ENCODE assay signal across 15 cellular contexts in the genomic region with DNA sequence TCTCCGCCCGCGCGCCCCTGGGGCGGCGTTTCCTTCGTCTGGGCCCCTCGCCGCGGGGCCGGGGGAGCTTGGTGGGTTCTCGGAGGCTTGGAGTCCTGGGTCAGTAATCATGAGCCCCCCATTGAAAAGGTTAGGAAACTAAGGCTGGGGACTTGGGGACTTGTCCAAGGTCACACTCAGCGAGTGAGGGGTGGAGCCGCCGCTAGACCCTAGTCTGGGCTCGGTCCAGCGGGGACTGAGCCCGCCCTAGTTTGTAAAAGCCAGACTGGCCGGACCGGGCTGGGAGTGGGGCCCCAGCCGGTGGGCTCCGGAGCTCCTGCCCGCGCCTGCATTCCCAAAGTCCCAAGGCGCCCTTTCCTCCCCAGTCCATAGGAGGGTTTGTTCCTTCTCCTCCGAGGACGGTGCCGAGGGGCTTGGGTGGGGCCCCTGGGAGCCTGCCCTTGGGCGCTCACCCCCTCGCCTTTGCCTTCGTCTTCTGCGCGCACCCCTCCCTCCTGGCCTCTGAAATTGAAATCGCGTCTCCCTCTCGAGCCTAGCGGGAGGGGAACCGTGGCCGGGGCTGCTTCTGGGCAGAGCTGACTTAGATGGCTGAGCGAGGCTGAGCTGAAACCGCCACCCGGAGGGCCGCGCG. TPM values are rescaled to one million over a fixed set of nuclear protein-coding genes. Genes with fewer than 3 reads are reported as not detected.
A peak's percentile ranks its signal among the peaks of the same experiment; 100 is the strongest.
DNase-seq lines count a peak whose midpoint lies in the region; ATAC-seq lines count a peak whose summit lies in the region.
"Had no signal": no experiment of that assay in that cellular context is flagged by ENCODE, and none has a peak within 500 bp of the region (broad histone marks: within the 10 kb centered on the region; RNA-seq: fewer than 3 reads in every experiment).

No MANE protein-coding gene starts in this region.

- WGBS in GM23248 (ENCODE audit: low coverage in 1 of 2, low lambda C conversion rate in 2 of 2, missing lambda C conversion rate in 2 of 2), 2 experiments = 16 to 22% methylated on average over 13 to 34 of the region's 45 CpGs

- 0 out of 2 replicates have a peak, but pooled peaks cover 5% of the 10 kb centered on the region for H3K4me1 ChIP-seq in GM23248 (ENCODE audit: insufficient read depth)
- peaks cover 14 to 41% (median 38%) of the 10 kb centered on the region in 3 donors for H3K4me1 ChIP-seq in skeletal muscle tissue (ENCODE audit: control insufficient read depth in 3 of 3, insufficient read depth in 3 of 3, low read length in 3 of 3)

- DNase-seq in GM23248 = no peak
- DNase-seq in midbrain (lab: John Stamatoyannopoulos, UW) = no peak
- no peak for DNase-seq in NCI-H2196 treated with DMSO at 0.1 percent for 48 hours (lab: John Stamatoyannopoulos, UW; ENCODE audit: unreplicated experiment)
- DNase-seq in AG20443 (ENCODE audit: low spot score) = no peak
- DNase-seq: activated naive CD4-positive, alpha-beta T cell treated with anti-CD3 and anti-CD28 coated beads, Interleukin-2, amount 50 U/mL, for 16 hours; GF-D8; MV-4-11; NCI-H446; stimulated activated CD4-positive, alpha-beta T cell treated with anti-CD3 and anti-CD28 coated beads, Interleukin-1b, Interleukin-23, amount 100 ng/mL, for 48 hours had no signal

- H2AFZ ChIP-seq in GM23248 = no peak overlapping the region

- no peak overlapping the region for H3K9ac ChIP-seq in GM23248
- peak overlapping the region in 2 of 3 donors; percentile 54 to 64 for H3K9ac ChIP-seq in skeletal muscle tissue (ENCODE audit: low read depth in 1 of 3, low read length in 3 of 3)
- H3K9ac ChIP-seq: BLaER1 had no signal

- no peak for ATAC-seq in HG03175 (IDR thresholded peaks at IDR 0.05; ENCODE audit: unreplicated experiment)
- ATAC-seq: left lobe of liver had no signal

- H3K4me3 ChIP-seq in GM23248 (peak overlapping the region; percentile 59), iPS-11a (ENCODE audit: low read depth, low read length) (peak overlapping the region; percentile 53), skeletal muscle tissue (ENCODE audit: low read length in 3 of 3) (peak overlapping the region; percentile 23 to 52 (median 43))
- H3K4me3 ChIP-seq: BLaER1 had no signal

- H3K36me3 ChIP-seq in GM23248 (ENCODE audit: low read depth) (no peaks in the 10 kb centered on the region), skeletal muscle tissue (ENCODE audit: control insufficient read depth in 3 of 3, insufficient read depth in 3 of 3, low read length in 3 of 3) (peaks cover 0 to 10% (median 2%) of the 10 kb centered on the region in 3 donors)
- H3K36me3 ChIP-seq: BLaER1 had no signal

- H4K20me1 ChIP-seq in GM23248 (ENCODE audit: insufficient read depth) = no peaks in the 10 kb centered on the region

- H3K27ac ChIP-seq in GM23248 = no peak overlapping the region
- H3K27ac ChIP-seq in angular gyrus (ENCODE audit: low read depth, low read length) = peak overlapping the region; percentile 64
- H3K27ac ChIP-seq in skeletal muscle tissue (ENCODE audit: low read depth, low read length) = peak overlapping the region; percentile 19
- H3K27ac ChIP-seq: BLaER1 had no signal

- H3K79me2 ChIP-seq in GM23248 (ENCODE audit: insufficient read depth) = no peaks in the 10 kb centered on the region

- no peaks in the 10 kb centered on the region for H3F3A ChIP-seq in GM23248 (ENCODE audit: insufficient read depth)

- H3K27me3 ChIP-seq in GM23248 (replicated peaks; ENCODE audit: insufficient read depth) = peaks cover 10% of the 10 kb centered on the region
- peaks cover 29 to 32% (median 31%) of the 10 kb centered on the region in 3 donors for H3K27me3 ChIP-seq in skeletal muscle tissue (ENCODE audit: control insufficient read depth in 3 of 3, insufficient read depth in 3 of 3, low read length in 3 of 3)

- H3K4me2 ChIP-seq in GM23248 (ENCODE audit: unreplicated experiment) = peak overlapping the region; percentile 28
- H3K4me2 ChIP-seq: BLaER1 had no signal

- no peaks in the 10 kb centered on the region for H3K9me2 ChIP-seq in GM23248 (ENCODE audit: insufficient read depth)

- in situ Hi-C loops in GM23248 (cut with MboI) = loop anchor here (10.0 kb wide), 2 partner anchors 256 to 316 kb away; no protein-coding TSS in a partner anchor

- H3K9me3 ChIP-seq in GM23248 (ENCODE audit: low read depth) = no peaks in the 10 kb centered on the region
- H3K9me3 ChIP-seq in skeletal muscle tissue (ENCODE audit: control insufficient read depth in 3 of 3, low read length in 3 of 3) = no peaks in the 10 kb centered on the region
- H3K9me3 ChIP-seq: BLaER1 had no signal

RNA-seq across cellular contexts. Expression of a gene that starts 1.0 kb away (rescaled TPM):
- 17.0 and 18.6 TPM in 2 replicates for total RNA-seq in GM23248 (2014; rRNA removed; shearing (Covaris generic))
- polyA plus RNA-seq in GM23248 (2016; fragmentation: Nextera tagmentation; extraction: Ambion mirVana) = 31.4 TPM in 2 replicates
- total RNA-seq in skeletal muscle tissue = 2.6 TPM
